9 cellular contexts compared by ENCODE assay signal in genomic region chr11:93525601-93526000, GRCh38. TPM values are rescaled to one million over a fixed set of nuclear protein-coding genes. Genes with fewer than 3 reads are reported as not detected.
DNase-seq lines count a peak whose midpoint lies in the region; ATAC-seq and TF ChIP-seq lines count a peak whose summit lies in the region.
"Had no signal": no experiment of that assay in that cellular context is flagged by ENCODE, and none has a peak within 500 bp of the region (broad histone marks: within the 10 kb centered on the region; RNA-seq: fewer than 3 reads in every experiment).

No MANE protein-coding gene starts in this region.

- peaks cover 50 to 80% (median 64%) of the 10 kb centered on the region in 3 donors for H3K4me1 Mint-ChIP-seq in T-cell

- H3K9me3 Mint-ChIP-seq in T-cell: no peaks in the 10 kb centered on the region

- H3K9me3 ChIP-seq in heart left ventricle: no peaks in the 10 kb centered on the region
- H3K9me3 ChIP-seq in osteoblast (ENCODE audit: low read depth, low read length): no peaks in the 10 kb centered on the region

- no peaks in the 10 kb centered on the region for H3K36me3 Mint-ChIP-seq in T-cell

- H2AFZ ChIP-seq in osteoblast (ENCODE audit: low read length): no peak overlapping the region

- H3K27ac Mint-ChIP-seq in T-cell: peak overlapping the region; percentile 7 to 34

- no peak overlapping the region for H3K4me2 ChIP-seq in osteoblast (ENCODE audit: insufficient read depth, low read length)

- TF ChIP-seq CTCF in C4-2B (conservative IDR thresholded peaks at IDR 0.05) (no peak), heart left ventricle (IDR thresholded peaks at IDR 0.05) (no peak), osteoblast (IDR thresholded peaks at IDR 0.05; ENCODE audit: extremely low read depth, low read depth, low read length) (no peak)

- H3K4me3 Mint-ChIP-seq in T-cell: no peak overlapping the region

- peaks cover 6% of the 10 kb centered on the region for H4K20me1 ChIP-seq in osteoblast (ENCODE audit: insufficient read depth, low read length)

- no peak for TF ChIP-seq POLR2A in heart left ventricle (IDR thresholded peaks at IDR 0.05)

- WGBS in heart left ventricle, 4 donors: 36 to 45% (median 38%) methylated on average over 6 of the region's 6 CpGs

- CTCF ChIA-PET in T-cell (lab: Charles Lee): interaction anchor here in 1 of 2 donors (0.6 kb wide), 1 partner anchor 1746 kb away, joined by 3 read pairs; no protein-coding TSS in a partner anchor

- H3K27me3 Mint-ChIP-seq in T-cell: no peaks in the 10 kb centered on the region

- H3K4me3 ChIP-seq in heart left ventricle: no peak overlapping the region
- H3K4me3 ChIP-seq in osteoblast (ENCODE audit: insufficient read depth, low read length): no peak overlapping the region

- H3K27ac ChIP-seq in C4-2B (peak overlapping the region; percentile 36), heart left ventricle (peak overlapping the region in 10 of 12 donors; percentile 7 to 87 (median 27)), osteoblast (ENCODE audit: low read depth, low read length) (no peak overlapping the region)

- intact Hi-C loops in heart left ventricle (cut with DNase I): no loop called here

- H3K27me3 ChIP-seq in heart left ventricle: no peaks in the 10 kb centered on the region
- H3K27me3 ChIP-seq in osteoblast (ENCODE audit: insufficient read depth, low read length): no peaks in the 10 kb centered on the region

- POLR2A ChIA-PET in T-cell (lab: Charles Lee): interaction anchor here in 1 of 2 donors (0.6 kb wide), 1 partner anchor 148 kb away, joined by 3 read pairs; no protein-coding TSS in a partner anchor

- ATAC-seq in GM21529 (IDR thresholded peaks at IDR 0.05; ENCODE audit: unreplicated experiment) (peak; percentile 33), T-cell (replicated peaks in 1 of 4) (no peak), heart left ventricle (peak; percentile 43 to 85 (median 55))

- peaks cover 35% of the 10 kb centered on the region for H3K79me2 ChIP-seq in osteoblast (ENCODE audit: insufficient read depth, low read length)

- H3K36me3 ChIP-seq in heart left ventricle (no peaks in the 10 kb centered on the region), osteoblast (ENCODE audit: insufficient read depth, low read length) (peaks cover 3% of the 10 kb centered on the region)

- DNase-seq in T-cell (no peak), heart left ventricle (peak in 2 of 5 donors; percentile 40 to 47), putamen (ENCODE audit: low spot score) (no peak), UCSD-AML1 (lab: John Stamatoyannopoulos, UW; ENCODE audit: unreplicated experiment) (no peak), osteoblast (ENCODE audit: insufficient read length, low spot score, missing footprints) (no peak), COR-L47 (lab: John Stamatoyannopoulos, UW) (no peak)
- DNase-seq: NCI-H446 treated with DMSO at 0.1 percent for 48 hours had no signal

- H3K4me1 ChIP-seq in heart left ventricle (peaks cover 23 to 96% (median 53%) of the 10 kb centered on the region in 12 donors), osteoblast (ENCODE audit: insufficient read depth, low read length) (peaks cover 53% of the 10 kb centered on the region)

RNA-seq across cellular contexts. Expression of gene SMCO4, which starts 17.6 kb away (rescaled TPM):
- 1 to 10 TPM in 4 of 5 donors, not detected in 1; 2.2 to 6.5 (median 4.7) TPM for total RNA-seq in T-cell
- 10 to 100 TPM; 28.5 to 71.7 (median 52.5) TPM for total RNA-seq in heart left ventricle
- polyA plus RNA-seq in heart left ventricle: 10 to 100 TPM; 39.7 to 81.4 TPM
- 14.4 and 15.6 TPM in 2 replicates for total RNA-seq in osteoblast

Comparison
In these comparisons a context has a peak if more than half of its experiments do, and no peak if none do; other contexts are left out.
1. ATAC-seq: peak in GM21529 (single experiment) and heart left ventricle (4 of 4); none in T-cell (0 of 4).